In the genomic region with DNA sequence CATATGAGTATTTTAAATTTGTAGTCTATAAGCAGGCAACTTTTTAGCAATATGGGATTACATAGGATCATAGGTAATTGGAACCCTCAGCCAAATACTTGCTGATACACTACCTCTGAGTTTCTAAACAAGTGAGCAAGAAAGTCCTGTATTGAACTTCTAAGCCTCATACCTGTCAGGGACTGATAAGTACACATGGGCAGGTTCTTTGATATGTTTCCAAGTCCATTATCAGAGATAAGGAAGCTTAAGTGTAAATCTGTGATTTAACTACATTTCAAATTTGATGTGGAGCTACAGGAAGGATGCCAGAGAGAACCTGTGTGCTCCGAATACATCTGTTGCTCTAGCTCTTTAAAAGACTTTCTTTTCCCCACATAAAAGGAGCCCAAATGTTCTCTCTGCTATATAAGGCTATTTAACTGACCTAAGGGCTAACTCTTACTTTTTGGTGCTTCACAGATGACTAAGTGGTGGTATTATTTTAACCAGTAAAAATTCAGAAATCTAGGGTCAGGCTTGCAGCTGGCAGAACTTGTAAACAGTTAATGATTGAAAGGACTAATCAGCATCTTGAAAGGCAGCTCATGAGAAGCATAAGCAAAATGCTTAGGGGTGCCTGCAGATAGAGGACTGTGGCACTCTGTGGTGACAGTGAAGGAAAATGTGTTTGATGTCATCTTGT, we compare ENCODE assay signal across 10 cellular contexts.
DNase-seq lines count a peak whose midpoint lies in the region; ATAC-seq, FAIRE-seq and TF ChIP-seq lines count a peak whose summit lies in the region.
"Had no signal": no experiment of that assay in that cellular context is flagged by ENCODE, and none has a peak within 500 bp of the region (broad histone marks: within the 10 kb centered on the region; RNA-seq: fewer than 3 reads in every experiment).

No MANE protein-coding gene starts in this region.

- TF ChIP-seq EP300 in HepG2 (IDR thresholded peaks at IDR 0.05; ENCODE audit: low read depth in 2 of 2, low read length in 2 of 2) (no peak), HepG2 (CRISPR knock-in tag; IDR thresholded peaks at IDR 0.05; ENCODE audit: borderline replicate concordance) (no peak)

- WGBS in right lobe of liver (ENCODE audit: insufficient coverage, low coverage, low lambda C conversion rate, missing lambda C conversion rate), result 54% methylated on average over 1 of the region's 1 CpG
- 100% methylated on average over 1 of the region's 1 CpG for WGBS in HepG2 (ENCODE audit: low lambda C conversion rate)
- WGBS in smooth muscle cell (ENCODE audit: low lambda C conversion rate), result 18% methylated on average over 1 of the region's 1 CpG

- H3K27ac ChIP-seq in right lobe of liver, result no peak overlapping the region
- no peak overlapping the region for H3K27ac ChIP-seq in HepG2 (ENCODE audit: extremely low read length, insufficient read depth, low read length)
- peak overlapping the region; percentile 32 for H3K27ac ChIP-seq in KMS-11
- peak overlapping the region; percentile 92 for H3K27ac ChIP-seq in smooth muscle cell (ENCODE audit: low read depth)

- CTCF ChIA-PET in HepG2 (lab: Yijun Ruan, JAX; ENCODE audit: low intra/inter-chr PET ratio, low total read pairs), result no interaction called here

- H3K4me3 ChIP-seq in right lobe of liver (no peak overlapping the region), HepG2 (replicated peaks in 1 of 3; ENCODE audit: insufficient read depth in 1 of 3, low read depth in 2 of 3, low read length in 3 of 3) (no peak overlapping the region), KMS-11 (IDR thresholded peaks at IDR 0.05; ENCODE audit: insufficient read depth, low read depth, low read length) (no peak overlapping the region), smooth muscle cell (no peak overlapping the region)

- intact Hi-C loops in right lobe of liver (cut with DNase I), result no loop called here
- intact Hi-C loops in HepG2 (cut with micrococcal nuclease; ENCODE audit: unreplicated experiment), result no loop called here

- no peak for FAIRE-seq in HepG2 (lab: Jason Lieb, UNC)

- H4K20me1 ChIP-seq in HepG2 (ENCODE audit: insufficient read depth, low read length) (no peaks in the 10 kb centered on the region), KMS-11 (ENCODE audit: insufficient read depth) (no peaks in the 10 kb centered on the region), smooth muscle cell (ENCODE audit: low read depth) (no peaks in the 10 kb centered on the region)

- no peak overlapping the region for H3K4me2 ChIP-seq in HepG2 (ENCODE audit: low read depth, low read length)
- H3K4me2 ChIP-seq in KMS-11, result peak overlapping the region; percentile 41; the same call in 1 of the 2 replicates
- H3K4me2 ChIP-seq in smooth muscle cell, result peak overlapping the region; percentile 1

- ATAC-seq in right lobe of liver (peak in 3 of 4 donors; percentile 17 to 58 (median 29)), HepG2 (no peak), HG02798 (IDR thresholded peaks at IDR 0.05; ENCODE audit: poor library complexity, unreplicated experiment) (peak; percentile 95)

- TF ChIP-seq CTCF in right lobe of liver (IDR thresholded peaks at IDR 0.05) (no peak), HepG2 (CRISPR knock-in tag; IDR thresholded peaks at IDR 0.05) (no peak), KMS-11 (conservative IDR thresholded peaks at IDR 0.05; ENCODE audit: low read depth, low read length) (no peak), smooth muscle cell (IDR thresholded peaks at IDR 0.05; ENCODE audit: borderline replicate concordance, insufficient read depth, poor library complexity, severe bottlenecking) (no peak)

- H3K27me3 Mint-ChIP-seq in immature natural killer cell (ENCODE audit: low read depth in 3 of 3), result no peaks in the 10 kb centered on the region

- H3K9me3 Mint-ChIP-seq in immature natural killer cell, result no peaks in the 10 kb centered on the region

- no peaks in the 10 kb centered on the region for H3K9me3 ChIP-seq in right lobe of liver
- H3K9me3 ChIP-seq in HepG2 (ENCODE audit: low read length), result no peaks in the 10 kb centered on the region
- H3K9me3 ChIP-seq in smooth muscle cell (replicated peaks; ENCODE audit: low read depth), result no peaks in the 10 kb centered on the region

- no peaks in the 10 kb centered on the region for H3K4me1 ChIP-seq in right lobe of liver
- peaks cover 32% of the 10 kb centered on the region for H3K4me1 ChIP-seq in HepG2 (ENCODE audit: insufficient read depth, low read length)
- peaks cover 100% of the 10 kb centered on the region for H3K4me1 ChIP-seq in KMS-11 (ENCODE audit: low read depth, poor library complexity, severe bottlenecking)
- no peaks in the 10 kb centered on the region for H3K4me1 ChIP-seq in smooth muscle cell (ENCODE audit: low read depth)

- peaks cover 6 to 16% (median 12%) of the 10 kb centered on the region in 3 donors for H3K36me3 Mint-ChIP-seq in immature natural killer cell

- no peak overlapping the region for H3K9ac ChIP-seq in HepG2 (ENCODE audit: insufficient read depth, low read depth, low read length)
- H3K9ac ChIP-seq in KMS-11, result no peak overlapping the region; the same call in 1 of the 2 replicates
- peak overlapping the region; percentile 78 for H3K9ac ChIP-seq in smooth muscle cell (ENCODE audit: low read depth)

- peaks cover 6 to 15% of the 10 kb centered on the region in 2 donors for H3K4me1 Mint-ChIP-seq in immature natural killer cell

- H2AFZ ChIP-seq in HepG2 (ENCODE audit: low read length) (no peak overlapping the region), KMS-11 (ENCODE audit: low read depth) (no peak overlapping the region), smooth muscle cell (ENCODE audit: low read depth) (no peak overlapping the region)

- POLR2A ChIA-PET in HepG2 (lab: Yijun Ruan, JAX), result no interaction called here

- no TSS peak for BruUV-seq in HepG2 (replicated peaks; lab: Mats Ljungman, UMichigan)

- no peak for DNase-seq in right lobe of liver
- no peak for DNase-seq in HepG2 (ENCODE audit: low spot score)
- no peak for DNase-seq in smooth muscle cell (lab: John Stamatoyannopoulos, UW; ENCODE audit: unreplicated experiment)
- no peak for DNase-seq in immature natural killer cell
- no peak for DNase-seq in NCI-H2107 treated with DMSO at 0.1 percent for 48 hours (lab: John Stamatoyannopoulos, UW; ENCODE audit: unreplicated experiment)
- no peak for DNase-seq in NCI-H510A treated with DMSO at 0.1 percent for 48 hours (lab: John Stamatoyannopoulos, UW)
- DNase-seq: activated CD4-positive, alpha-beta T cell treated with anti-CD3 and anti-CD28 coated beads for 4 hours; glutamatergic neuron had no signal

- peak overlapping the region in 3 of 6 donors; percentile 10 to 68 (median 50) for H3K27ac Mint-ChIP-seq in immature natural killer cell

- H3K36me3 ChIP-seq in right lobe of liver (no peaks in the 10 kb centered on the region), HepG2 (replicated peaks in 1 of 2; ENCODE audit: control insufficient read depth in 1 of 2, insufficient read depth in 2 of 2, low read length in 2 of 2) (peaks cover 2 to 3% of the 10 kb centered on the region in 2 experiments; a peak in 2 of 5 replicates), KMS-11 (ENCODE audit: insufficient read depth) (no peaks in the 10 kb centered on the region), smooth muscle cell (ENCODE audit: low read depth) (no peaks in the 10 kb centered on the region)

- H3K79me2 ChIP-seq in HepG2 (ENCODE audit: insufficient read depth, low read length), result no peaks in the 10 kb centered on the region
- 0 out of 2 replicates have a peak, but pooled peaks cover 5% of the 10 kb centered on the region for H3K79me2 ChIP-seq in KMS-11 (ENCODE audit: insufficient read depth, low read depth)
- no peaks in the 10 kb centered on the region for H3K79me2 ChIP-seq in smooth muscle cell (ENCODE audit: low read depth)

- H3K27me3 ChIP-seq in right lobe of liver (no peaks in the 10 kb centered on the region), HepG2 (ENCODE audit: control insufficient read depth in 1 of 2, insufficient read depth in 2 of 2, low read length in 2 of 2) (no peaks in the 10 kb centered on the region), KMS-11 (ENCODE audit: insufficient read depth, low read depth) (no peaks in the 10 kb centered on the region), smooth muscle cell (ENCODE audit: low read depth) (no peaks in the 10 kb centered on the region)

- TF ChIP-seq RAD21 in HepG2 (CRISPR knock-in tag; IDR thresholded peaks at IDR 0.05), result no peak

- no peak overlapping the region for H3K4me3 Mint-ChIP-seq in immature natural killer cell

- in situ Hi-C loops in HepG2 (cut with HindIII; ENCODE audit: extremely low pct_ligation_motif_present, low pct_unique_long_range_greater_than_20kb), result no loop called here

- TF ChIP-seq POLR2A in right lobe of liver (IDR thresholded peaks at IDR 0.05) (no peak), HepG2 (IDR thresholded peaks at IDR 0.05; ENCODE audit: insufficient read depth in 1 of 2, low read depth in 2 of 2, low read length in 2 of 2) (no peak)

- no peaks in the 10 kb centered on the region for H3F3A ChIP-seq in smooth muscle cell (ENCODE audit: low read depth)

TF ChIP-seq in HepG2, 621 proteins besides CTCF, POLR2A, EP300 and RAD21:
- TF ChIP-seq KDM6A (CRISPR knock-in tag; IDR thresholded peaks at IDR 0.05; ENCODE audit: low read depth) (no peak), TSC22D2 (CRISPR knock-in tag; IDR thresholded peaks at IDR 0.05; ENCODE audit: borderline replicate concordance) (no peak), FLYWCH1 (CRISPR knock-in tag; IDR thresholded peaks at IDR 0.05) (no peak), ZNF747 (CRISPR knock-in tag; IDR thresholded peaks at IDR 0.05; ENCODE audit: borderline replicate concordance) (no peak), ZNF737 (CRISPR knock-in tag; IDR thresholded peaks at IDR 0.05; ENCODE audit: borderline replicate concordance) (no peak), PHF20 (CRISPR knock-in tag; IDR thresholded peaks at IDR 0.05) (no peak), RFXANK (CRISPR knock-in tag; IDR thresholded peaks at IDR 0.05) (no peak), AHR (CRISPR knock-in tag; IDR thresholded peaks at IDR 0.05) (no peak), PCBP1 (IDR thresholded peaks at IDR 0.05; ENCODE audit: borderline replicate concordance, low read depth, low read length) (no peak)
- TF ChIP-seq, protein P1, sequence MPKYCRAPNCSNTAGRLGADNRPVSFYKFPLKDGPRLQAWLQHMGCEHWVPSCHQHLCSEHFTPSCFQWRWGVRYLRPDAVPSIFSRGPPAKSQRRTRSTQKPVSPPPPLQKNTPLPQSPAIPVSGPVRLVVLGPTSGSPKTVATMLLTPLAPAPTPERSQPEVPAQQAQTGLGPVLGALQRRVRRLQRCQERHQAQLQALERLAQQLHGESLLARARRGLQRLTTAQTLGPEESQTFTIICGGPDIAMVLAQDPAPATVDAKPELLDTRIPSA (CRISPR knock-in tag; IDR thresholded peaks at IDR 0.05; ENCODE audit: borderline replicate concordance), result no peak

Comparison
In these comparisons a context has a peak if more than half of its experiments do, and no peak if none do; other contexts are left out.
1. H3K27ac ChIP-seq: peak in KMS-11 (single experiment) and smooth muscle cell (single experiment); none in right lobe of liver (0 of 3) and HepG2 (single experiment).